17 cellular contexts compared by ENCODE assay signal in the genomic region with DNA sequence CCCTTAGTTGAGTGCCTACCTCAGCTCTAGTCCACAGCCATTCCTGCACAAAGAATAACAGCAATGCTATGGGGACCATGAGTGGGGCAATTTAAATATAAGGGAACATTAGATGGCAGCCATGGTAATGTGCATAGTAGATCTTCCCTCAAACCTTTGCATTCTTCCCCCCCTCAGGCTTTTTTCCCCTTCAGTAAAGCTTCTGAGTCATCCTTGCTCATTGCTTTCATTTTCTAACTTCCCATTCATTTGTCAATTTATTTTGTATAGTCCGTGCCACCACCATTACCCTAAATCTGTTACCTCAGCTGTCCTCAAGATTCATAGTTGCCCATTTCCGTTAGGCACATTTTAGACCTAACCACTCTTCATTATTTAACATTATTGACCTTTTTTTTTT. TPM values are rescaled to one million over a fixed set of nuclear protein-coding genes. Genes with fewer than 3 reads are reported as not detected.
DNase-seq lines count a peak whose midpoint lies in the region; ATAC-seq and TF ChIP-seq lines count a peak whose summit lies in the region.
"Had no signal": no experiment of that assay in that cellular context is flagged by ENCODE, and none has a peak within 500 bp of the region (broad histone marks: within the 10 kb centered on the region; RNA-seq: fewer than 3 reads in every experiment).

No MANE protein-coding gene starts in this region.

- no peak for TF ChIP-seq CTCF in activated CD8-positive, alpha-beta T cell treated with anti-CD3 and anti-CD28 coated beads for 36 hours (IDR thresholded peaks at IDR 0.05)
- TF ChIP-seq CTCF in NB4 (IDR thresholded peaks at IDR 0.05; ENCODE audit: low read depth, low read length) (no peak), astrocyte of the spinal cord (IDR thresholded peaks at IDR 0.05; ENCODE audit: low read depth, low read length) (no peak)

- no peak overlapping the region for H3K4me3 Mint-ChIP-seq in activated CD8-positive, alpha-beta T cell treated with anti-CD3 and anti-CD28 coated beads for 36 hours
- no peak overlapping the region for H3K4me3 Mint-ChIP-seq in activated CD8-positive, alpha-beta T cell treated with anti-CD3 and anti-CD28 coated beads, Interleukin-2, amount 10 ng/mL, durations not matched to agents 7 days and 5 days

- H3K27ac Mint-ChIP-seq in activated CD8-positive, alpha-beta T cell treated with anti-CD3 and anti-CD28 coated beads for 36 hours, result no peak overlapping the region
- H3K27ac Mint-ChIP-seq in activated CD8-positive, alpha-beta T cell treated with anti-CD3 and anti-CD28 coated beads, Interleukin-2, amount 10 ng/mL, durations not matched to agents 7 days and 5 days, result no peak overlapping the region

- no peak for DNase-seq in activated CD8-positive, alpha-beta T cell treated with anti-CD3 and anti-CD28 coated beads for 36 hours
- no peak for DNase-seq in activated CD8-positive, alpha-beta T cell treated with anti-CD3 and anti-CD28 coated beads, Interleukin-2, amount 10 ng/mL, durations not matched to agents 7 days and 5 days
- DNase-seq in NB4 (ENCODE audit: low read depth) (peak; percentile 12), astrocyte of the spinal cord (ENCODE audit: low read depth, low spot score) (peak; percentile 60), renal cortical epithelial cell (ENCODE audit: low read depth) (peak; percentile 57), Ammon's horn (ENCODE audit: low spot score) (no peak)
- DNase-seq in stimulated activated CD8-positive, alpha-beta memory T cell treated with anti-CD3 and anti-CD28 coated beads, Interleukin-4, amount 100 ng/mL, for 48 hours, result no peak
- DNase-seq: activated CD4-positive, CD25-positive, alpha-beta regulatory T cell treated with anti-CD3 and anti-CD28 coated beads, Interleukin-2, amount 50 U/mL, for 72 hours; activated gamma-delta T cell; central memory CD4-positive, alpha-beta T cell; DMS153; GOT3; midbrain; NCI-H1694 treated with DMSO at 0.1 percent for 48 hours; NCI-H82 had no signal

- H3K36me3 Mint-ChIP-seq in activated CD8-positive, alpha-beta T cell treated with anti-CD3 and anti-CD28 coated beads for 36 hours (ENCODE audit: low read depth), result no peaks in the 10 kb centered on the region
- no peaks in the 10 kb centered on the region for H3K36me3 Mint-ChIP-seq in activated CD8-positive, alpha-beta T cell treated with anti-CD3 and anti-CD28 coated beads, Interleukin-2, amount 10 ng/mL, durations not matched to agents 7 days and 5 days (ENCODE audit: low read depth)

- H3K4me1 Mint-ChIP-seq in activated CD8-positive, alpha-beta T cell treated with anti-CD3 and anti-CD28 coated beads for 36 hours (ENCODE audit: low read depth), result peaks cover 15% of the 10 kb centered on the region
- H3K4me1 Mint-ChIP-seq in activated CD8-positive, alpha-beta T cell treated with anti-CD3 and anti-CD28 coated beads, Interleukin-2, amount 10 ng/mL, durations not matched to agents 7 days and 5 days (ENCODE audit: low read depth), result peaks cover 4% of the 10 kb centered on the region

- intact Hi-C loops in activated CD8-positive, alpha-beta T cell treated with anti-CD3 and anti-CD28 coated beads for 36 hours (cut with micrococcal nuclease), result no loop called here

- in situ Hi-C loops in astrocyte of the spinal cord (cut with HindIII; ENCODE audit: low sequenced_read_pairs), result no loop called here

- H3K9me3 Mint-ChIP-seq in activated CD8-positive, alpha-beta T cell treated with anti-CD3 and anti-CD28 coated beads for 36 hours, result no peaks in the 10 kb centered on the region
- H3K9me3 Mint-ChIP-seq in activated CD8-positive, alpha-beta T cell treated with anti-CD3 and anti-CD28 coated beads, Interleukin-2, amount 10 ng/mL, durations not matched to agents 7 days and 5 days (ENCODE audit: insufficient read depth), result no peaks in the 10 kb centered on the region

- H3K4me3 ChIP-seq in NB4 (ENCODE audit: low read depth, low read length), result no peak overlapping the region
- no peak overlapping the region for H3K4me3 ChIP-seq in astrocyte of the spinal cord (ENCODE audit: low read depth, low read length)

- CTCF ChIA-PET in activated CD8-positive, alpha-beta T cell treated with anti-CD3 and anti-CD28 coated beads for 36 hours (lab: Charles Lee), result interaction anchor here (1.4 to 1.5 kb wide), 2 partner anchors 9 to 31 kb away, joined by 4 to 6 read pairs; no protein-coding TSS in a partner anchor
- CTCF ChIA-PET in activated CD8-positive, alpha-beta T cell treated with anti-CD3 and anti-CD28 coated beads, Interleukin-2, amount 10 ng/mL, durations not matched to agents 7 days and 5 days (lab: Charles Lee), result interaction anchor here (0.7 to 1.1 kb wide), 2 partner anchors 10 to 33 kb away, joined by 3 to 5 read pairs; no protein-coding TSS in a partner anchor

- no peaks in the 10 kb centered on the region for H3K27me3 Mint-ChIP-seq in activated CD8-positive, alpha-beta T cell treated with anti-CD3 and anti-CD28 coated beads for 36 hours
- no peaks in the 10 kb centered on the region for H3K27me3 Mint-ChIP-seq in activated CD8-positive, alpha-beta T cell treated with anti-CD3 and anti-CD28 coated beads, Interleukin-2, amount 10 ng/mL, durations not matched to agents 7 days and 5 days (ENCODE audit: low read depth)

- TF ChIP-seq POLR2A in NB4 (IDR thresholded peaks at IDR 0.05; ENCODE audit: extremely low read depth, insufficient read length) (no peak), GM18505 (IDR thresholded peaks at IDR 0.05; ENCODE audit: borderline replicate concordance, extremely low read depth, insufficient read depth, insufficient read length) (no peak)

- POLR2A ChIA-PET in activated CD8-positive, alpha-beta T cell treated with anti-CD3 and anti-CD28 coated beads for 36 hours (lab: Charles Lee), result no interaction called here
- POLR2A ChIA-PET in activated CD8-positive, alpha-beta T cell treated with anti-CD3 and anti-CD28 coated beads, Interleukin-2, amount 10 ng/mL, durations not matched to agents 7 days and 5 days (lab: Charles Lee), result no interaction called here

- ATAC-seq in activated CD8-positive, alpha-beta T cell treated with anti-CD3 and anti-CD28 coated beads for 36 hours, result peak; percentile 45
- no peak for ATAC-seq in activated CD8-positive, alpha-beta T cell treated with anti-CD3 and anti-CD28 coated beads, Interleukin-2, amount 10 ng/mL, durations not matched to agents 7 days and 5 days
- no peak for ATAC-seq in GM18505 (IDR thresholded peaks at IDR 0.05; ENCODE audit: unreplicated experiment)
- ATAC-seq: HepG2 had no signal

RNA-seq across cellular contexts. Expression of a gene that starts 10.7 kb away (rescaled TPM):
- total RNA-seq in activated CD8-positive, alpha-beta T cell treated with anti-CD3 and anti-CD28 coated beads for 36 hours, result 1 to 10 TPM; 2.7 to 3.8 TPM
- 1 to 10 TPM; 1.4 to 2.0 TPM for total RNA-seq in activated CD8-positive, alpha-beta T cell treated with anti-CD3 and anti-CD28 coated beads, Interleukin-2, amount 10 ng/mL, durations not matched to agents 7 days and 5 days
- 5.6 and 11.7 TPM in 2 replicates for total RNA-seq in renal cortical epithelial cell

Comparison
In these comparisons a context has a peak if more than half of its experiments do, and no peak if none do; other contexts are left out.
1. DNase-seq: peak in NB4 (single experiment), astrocyte of the spinal cord (single experiment) and renal cortical epithelial cell (single experiment); none in activated CD8-positive, alpha-beta T cell treated with anti-CD3 and anti-CD28 coated beads for 36 hours (single experiment), activated CD8-positive, alpha-beta T cell treated with anti-CD3 and anti-CD28 coated beads, Interleukin-2, amount 10 ng/mL, durations not matched to agents 7 days and 5 days (single experiment), Ammon's horn (single experiment) and stimulated activated CD8-positive, alpha-beta memory T cell treated with anti-CD3 and anti-CD28 coated beads, Interleukin-4, amount 100 ng/mL, for 48 hours (single experiment).